Comparison of ENCODE assay signal across 1 cellular context in the genomic region with DNA sequence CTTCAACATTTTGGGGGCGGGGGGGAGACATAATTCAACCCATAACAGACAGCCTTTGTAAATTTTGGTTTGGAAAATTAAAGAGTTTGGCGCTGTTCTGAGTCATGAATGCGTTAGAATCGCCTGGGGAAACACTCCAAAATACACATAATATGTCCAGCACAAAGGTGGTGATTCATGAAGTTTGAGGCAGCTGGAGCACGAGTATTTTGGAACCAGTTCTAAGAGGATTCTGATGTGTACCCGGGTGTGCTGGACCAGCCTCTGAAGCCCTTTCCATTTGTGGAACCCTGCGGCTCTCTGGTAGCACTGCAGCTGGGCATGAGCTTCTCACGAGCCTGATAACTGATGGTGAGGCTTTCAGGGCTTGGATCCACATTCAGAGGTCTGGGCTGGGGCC.
TF ChIP-seq lines count a peak whose summit lies in the region.

No MANE protein-coding gene starts in this region.

TF ChIP-seq in SK-N-SH treated with all-trans-retinoic acid at 6 μM for 48 hours, 23 proteins besides CTCF, POLR2A, EP300 and RAD21 (continued from another document):
- TF ChIP-seq, protein P1, sequence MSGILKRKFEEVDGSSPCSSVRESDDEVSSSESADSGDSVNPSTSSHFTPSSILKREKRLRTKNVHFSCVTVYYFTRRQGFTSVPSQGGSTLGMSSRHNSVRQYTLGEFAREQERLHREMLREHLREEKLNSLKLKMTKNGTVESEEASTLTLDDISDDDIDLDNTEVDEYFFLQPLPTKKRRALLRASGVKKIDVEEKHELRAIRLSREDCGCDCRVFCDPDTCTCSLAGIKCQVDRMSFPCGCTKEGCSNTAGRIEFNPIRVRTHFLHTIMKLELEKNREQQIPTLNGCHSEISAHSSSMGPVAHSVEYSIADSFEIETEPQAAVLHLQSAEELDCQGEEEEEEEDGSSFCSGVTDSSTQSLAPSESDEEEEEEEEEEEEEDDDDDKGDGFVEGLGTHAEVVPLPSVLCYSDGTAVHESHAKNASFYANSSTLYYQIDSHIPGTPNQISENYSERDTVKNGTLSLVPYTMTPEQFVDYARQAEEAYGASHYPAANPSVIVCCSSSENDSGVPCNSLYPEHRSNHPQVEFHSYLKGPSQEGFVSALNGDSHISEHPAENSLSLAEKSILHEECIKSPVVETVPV (CRISPR knock-in tag; IDR thresholded peaks at IDR 0.05) = no peak
- no peak for TF ChIP-seq ZNF565 (CRISPR knock-in tag; conservative IDR thresholded peaks at IDR 0.05; ENCODE audit: low read depth)
- TF ChIP-seq, protein P2, sequence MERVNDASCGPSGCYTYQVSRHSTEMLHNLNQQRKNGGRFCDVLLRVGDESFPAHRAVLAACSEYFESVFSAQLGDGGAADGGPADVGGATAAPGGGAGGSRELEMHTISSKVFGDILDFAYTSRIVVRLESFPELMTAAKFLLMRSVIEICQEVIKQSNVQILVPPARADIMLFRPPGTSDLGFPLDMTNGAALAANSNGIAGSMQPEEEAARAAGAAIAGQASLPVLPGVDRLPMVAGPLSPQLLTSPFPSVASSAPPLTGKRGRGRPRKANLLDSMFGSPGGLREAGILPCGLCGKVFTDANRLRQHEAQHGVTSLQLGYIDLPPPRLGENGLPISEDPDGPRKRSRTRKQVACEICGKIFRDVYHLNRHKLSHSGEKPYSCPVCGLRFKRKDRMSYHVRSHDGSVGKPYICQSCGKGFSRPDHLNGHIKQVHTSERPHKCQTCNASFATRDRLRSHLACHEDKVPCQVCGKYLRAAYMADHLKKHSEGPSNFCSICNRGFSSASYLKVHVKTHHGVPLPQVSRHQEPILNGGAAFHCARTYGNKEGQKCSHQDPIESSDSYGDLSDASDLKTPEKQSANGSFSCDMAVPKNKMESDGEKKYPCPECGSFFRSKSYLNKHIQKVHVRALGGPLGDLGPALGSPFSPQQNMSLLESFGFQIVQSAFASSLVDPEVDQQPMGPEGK (CRISPR knock-in tag; IDR thresholded peaks at IDR 0.05; ENCODE audit: borderline replicate concordance) = no peak
- TF ChIP-seq ISL1 (CRISPR knock-in tag; IDR thresholded peaks at IDR 0.05) = no peak
